ENCODE assay signal across 1 cellular context in the genomic region with DNA sequence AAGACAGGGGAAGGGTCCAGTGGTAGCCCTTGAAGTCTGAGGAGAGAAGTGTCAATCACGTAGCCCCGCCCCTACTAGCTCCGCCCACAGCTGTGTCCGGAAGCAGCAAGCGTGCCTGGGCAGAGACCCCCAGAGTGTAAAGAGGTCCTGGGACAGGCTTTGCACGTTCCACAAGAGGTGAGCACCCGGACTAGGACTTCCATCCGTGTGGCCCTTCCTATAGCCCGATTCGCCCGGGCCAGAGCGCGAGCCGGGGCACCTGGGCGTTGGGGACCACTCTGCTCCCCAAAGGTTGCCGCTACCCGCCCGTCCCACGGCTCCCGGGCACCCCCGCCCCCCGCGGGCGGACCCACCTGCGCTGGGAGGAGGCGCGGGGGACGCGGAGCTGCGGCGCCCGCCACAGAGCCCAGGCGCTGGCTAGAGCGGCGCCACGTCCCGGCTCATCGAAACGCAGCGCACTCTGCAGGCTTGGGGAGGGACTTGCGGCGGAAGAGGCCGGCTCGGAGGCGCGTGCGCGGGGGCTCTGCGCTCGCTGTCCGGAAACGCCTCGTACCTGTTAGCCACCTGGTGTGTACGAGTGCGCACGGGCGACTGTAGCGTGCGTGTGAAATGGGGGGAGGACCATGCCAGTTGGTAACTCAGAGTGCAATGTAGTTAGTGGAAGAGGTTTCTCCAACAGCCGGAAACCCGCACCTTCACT.
TF ChIP-seq lines count a peak whose summit lies in the region.

A gene with protein sequence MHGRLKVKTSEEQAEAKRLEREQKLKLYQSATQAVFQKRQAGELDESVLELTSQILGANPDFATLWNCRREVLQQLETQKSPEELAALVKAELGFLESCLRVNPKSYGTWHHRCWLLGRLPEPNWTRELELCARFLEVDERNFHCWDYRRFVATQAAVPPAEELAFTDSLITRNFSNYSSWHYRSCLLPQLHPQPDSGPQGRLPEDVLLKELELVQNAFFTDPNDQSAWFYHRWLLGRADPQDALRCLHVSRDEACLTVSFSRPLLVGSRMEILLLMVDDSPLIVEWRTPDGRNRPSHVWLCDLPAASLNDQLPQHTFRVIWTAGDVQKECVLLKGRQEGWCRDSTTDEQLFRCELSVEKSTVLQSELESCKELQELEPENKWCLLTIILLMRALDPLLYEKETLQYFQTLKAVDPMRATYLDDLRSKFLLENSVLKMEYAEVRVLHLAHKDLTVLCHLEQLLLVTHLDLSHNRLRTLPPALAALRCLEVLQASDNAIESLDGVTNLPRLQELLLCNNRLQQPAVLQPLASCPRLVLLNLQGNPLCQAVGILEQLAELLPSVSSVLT (minus strand): TSS at position 464 of the 700 bp plus-strand sequence. CDS start 482 bp downstream, outside the sequence.

TF ChIP-seq in K562, 482 proteins besides CTCF, POLR2A, EP300 and RAD21 (continued from another document and continues in another):
- TF ChIP-seq CHD7 (IDR thresholded peaks at IDR 0.05; ENCODE audit: low read depth, low read length) (no peak), ZC3H8 (IDR thresholded peaks at IDR 0.05) (no peak), HSF4 (CRISPR knock-in tag; IDR thresholded peaks at IDR 0.05; ENCODE audit: borderline replicate concordance) (no peak), HNRNPL (IDR thresholded peaks at IDR 0.05; ENCODE audit: low read depth, low read length) (0 out of 2 replicates have a peak, but pooled peaks have one; percentile 26), EHMT2 (IDR thresholded peaks at IDR 0.05) (no peak), NR2F6 (CRISPR knock-in tag; IDR thresholded peaks at IDR 0.05) (no peak), BHLHE40 (IDR thresholded peaks at IDR 0.05; ENCODE audit: low read length) (peak; percentile 65), PRDM10 (IDR thresholded peaks at IDR 0.05; ENCODE audit: partially characterized antibody) (no peak), ZNF785 (CRISPR knock-in tag; IDR thresholded peaks at IDR 0.05) (no peak), E2F1 (CRISPR knock-in tag; IDR thresholded peaks at IDR 0.05) (peak; percentile 41; the same call in 1 of the 2 replicates), MITF (IDR thresholded peaks at IDR 0.05) (no peak), NCOA1 (IDR thresholded peaks at IDR 0.05; ENCODE audit: low read depth) (no peak), SAFB2 (IDR thresholded peaks at IDR 0.05; ENCODE audit: borderline replicate concordance, low read depth, low read length, severe bottlenecking) (no peak), ZBTB33 (CRISPR knock-in tag; IDR thresholded peaks at IDR 0.05) (no peak), SAP30 (IDR thresholded peaks at IDR 0.05; ENCODE audit: borderline replicate concordance, insufficient read depth, low read depth, low read length, poor library complexity, severe bottlenecking) (no peak), GABPA (tag; conservative IDR thresholded peaks at IDR 0.05; ENCODE audit: low read depth) (peak; percentile 82), ATF4 (CRISPR knock-in tag; IDR thresholded peaks at IDR 0.05) (no peak)
- TF ChIP-seq, protein P1, sequence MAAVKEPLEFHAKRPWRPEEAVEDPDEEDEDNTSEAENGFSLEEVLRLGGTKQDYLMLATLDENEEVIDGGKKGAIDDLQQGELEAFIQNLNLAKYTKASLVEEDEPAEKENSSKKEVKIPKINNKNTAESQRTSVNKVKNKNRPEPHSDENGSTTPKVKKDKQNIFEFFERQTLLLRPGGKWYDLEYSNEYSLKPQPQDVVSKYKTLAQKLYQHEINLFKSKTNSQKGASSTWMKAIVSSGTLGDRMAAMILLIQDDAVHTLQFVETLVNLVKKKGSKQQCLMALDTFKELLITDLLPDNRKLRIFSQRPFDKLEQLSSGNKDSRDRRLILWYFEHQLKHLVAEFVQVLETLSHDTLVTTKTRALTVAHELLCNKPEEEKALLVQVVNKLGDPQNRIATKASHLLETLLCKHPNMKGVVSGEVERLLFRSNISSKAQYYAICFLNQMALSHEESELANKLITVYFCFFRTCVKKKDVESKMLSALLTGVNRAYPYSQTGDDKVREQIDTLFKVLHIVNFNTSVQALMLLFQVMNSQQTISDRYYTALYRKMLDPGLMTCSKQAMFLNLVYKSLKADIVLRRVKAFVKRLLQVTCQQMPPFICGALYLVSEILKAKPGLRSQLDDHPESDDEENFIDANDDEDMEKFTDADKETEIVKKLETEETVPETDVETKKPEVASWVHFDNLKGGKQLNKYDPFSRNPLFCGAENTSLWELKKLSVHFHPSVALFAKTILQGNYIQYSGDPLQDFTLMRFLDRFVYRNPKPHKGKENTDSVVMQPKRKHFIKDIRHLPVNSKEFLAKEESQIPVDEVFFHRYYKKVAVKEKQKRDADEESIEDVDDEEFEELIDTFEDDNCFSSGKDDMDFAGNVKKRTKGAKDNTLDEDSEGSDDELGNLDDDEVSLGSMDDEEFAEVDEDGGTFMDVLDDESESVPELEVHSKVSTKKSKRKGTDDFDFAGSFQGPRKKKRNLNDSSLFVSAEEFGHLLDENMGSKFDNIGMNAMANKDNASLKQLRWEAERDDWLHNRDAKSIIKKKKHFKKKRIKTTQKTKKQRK (IDR thresholded peaks at IDR 0.05; ENCODE audit: borderline replicate concordance, low read depth, low read length) = no peak
